9 cellular contexts compared by ENCODE assay signal in the genomic region with DNA sequence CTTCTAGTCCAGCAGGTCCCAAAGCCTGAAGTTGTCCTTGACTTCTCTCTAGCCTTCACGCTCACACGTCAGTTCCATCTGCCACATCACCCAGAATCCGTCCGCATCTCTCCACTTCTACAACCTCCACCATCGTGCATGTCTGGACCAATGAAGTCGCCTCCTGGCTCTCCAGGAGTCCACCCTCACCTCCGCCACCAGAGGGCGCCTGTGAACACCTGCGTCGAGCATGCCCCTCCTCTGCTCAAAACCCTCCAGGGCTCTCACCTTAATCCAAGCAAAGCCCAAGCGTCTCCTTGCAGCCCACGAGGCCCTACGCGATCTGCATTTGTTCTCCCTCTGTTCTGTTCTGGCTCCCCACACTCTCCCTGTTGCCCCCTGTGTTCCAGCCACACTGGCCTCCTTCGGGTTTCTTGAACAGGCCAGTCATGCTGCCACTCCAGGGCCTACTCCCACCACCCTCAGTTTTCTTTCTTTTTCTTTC. TPM values are rescaled to one million over a fixed set of nuclear protein-coding genes. Genes with fewer than 3 reads are reported as not detected.
DNase-seq lines count a peak whose midpoint lies in the region; ATAC-seq and TF ChIP-seq lines count a peak whose summit lies in the region.
"Had no signal": no experiment of that assay in that cellular context is flagged by ENCODE, and none has a peak within 500 bp of the region (broad histone marks: within the 10 kb centered on the region; RNA-seq: fewer than 3 reads in every experiment).

No MANE protein-coding gene starts in this region.

- DNase-seq in SIG-M5 treated with dmso at 0.1 percent for 504 hours (lab: John Stamatoyannopoulos, UW; ENCODE audit: unreplicated experiment): peak; percentile 76
- no peak for DNase-seq in SIG-M5 (lab: John Stamatoyannopoulos, UW)
- DNase-seq in NCI-H526 treated with DMSO at 0.1 percent for 48 hours (lab: John Stamatoyannopoulos, UW): peak; percentile 34
- DNase-seq in activated CD4-positive, alpha-beta T cell treated with anti-CD3 and anti-CD28 coated beads for 48 hours: peak; percentile 95
- no peak for DNase-seq in coronary artery (ENCODE audit: low spot score)
- peak; percentile 88 for DNase-seq in lung (ENCODE audit: low spot score)
- DNase-seq in stimulated activated CD8-positive, alpha-beta memory T cell treated with anti-CD3 and anti-CD28 coated beads, Interleukin-2, amount 100 ng/mL, for 1 hour (ENCODE audit: low read depth in 2 of 2): peak; percentile 77 to 85

- no peaks in the 10 kb centered on the region for H3K27me3 ChIP-seq in lung (ENCODE audit: control insufficient read depth, insufficient read depth)
- H3K27me3 ChIP-seq: BLaER1 treated with 17β-estradiol and CSF1 and Interleukin-3, amounts not matched to agents 10 nM and 100 nM had no signal

- ATAC-seq in HG03354 (IDR thresholded peaks at IDR 0.05; ENCODE audit: poor library complexity, severe bottlenecking, unreplicated experiment) (peak; percentile 79), lung (ENCODE audit: insufficient read depth, low FRiP score) (peak; percentile 85)

- H3K4me1 ChIP-seq in lung (ENCODE audit: control insufficient read depth in 2 of 2, insufficient read depth in 2 of 2, low read length in 2 of 2): peaks cover 0 to 3% of the 10 kb centered on the region in 2 donors

- H3K27ac ChIP-seq in coronary artery (no peak overlapping the region), lung (ENCODE audit: low read depth in 1 of 2, low read length in 1 of 2) (peak overlapping the region in 1 of 2 donors; percentile 52)
- H3K27ac ChIP-seq: BLaER1 treated with 17β-estradiol and CSF1 and Interleukin-3, amounts not matched to agents 10 nM and 100 nM had no signal

- H3K36me3 ChIP-seq in lung (ENCODE audit: control insufficient read depth in 2 of 2, insufficient read depth in 2 of 2, low read length in 2 of 2): peaks cover 0 to 8% of the 10 kb centered on the region in 2 donors
- H3K36me3 ChIP-seq: BLaER1 treated with 17β-estradiol and CSF1 and Interleukin-3, amounts not matched to agents 10 nM and 100 nM had no signal

- TF ChIP-seq CTCF in coronary artery (IDR thresholded peaks at IDR 0.05) (peak; percentile 67), lung (IDR thresholded peaks at IDR 0.05; ENCODE audit: control extremely low read depth, extremely low read depth) (peak; percentile 75)

- H3K4me3 ChIP-seq in coronary artery (no peak overlapping the region), lung (no peak overlapping the region)
- H3K4me3 ChIP-seq: BLaER1 treated with 17β-estradiol and CSF1 and Interleukin-3, amounts not matched to agents 10 nM and 100 nM had no signal

- WGBS in lung, 2 donors: 19 to 27% methylated on average over 15 of the region's 15 CpGs

- H3K9me3 ChIP-seq in lung (ENCODE audit: control insufficient read depth in 2 of 2, insufficient read depth in 1 of 2, low read length in 1 of 2): peaks cover 0 to 5% of the 10 kb centered on the region in 2 donors
- H3K9me3 ChIP-seq: BLaER1 treated with 17β-estradiol and CSF1 and Interleukin-3, amounts not matched to agents 10 nM and 100 nM had no signal

RNA-seq across cellular contexts. Expression of gene USHBP1, which starts 3.7 kb away (rescaled TPM):
- total RNA-seq in lung: 10 to 100 TPM; 11.8 to 12.3 TPM
- polyA plus RNA-seq in lung: 10 to 100 TPM in 1 of 2 donors, 1 to 10 TPM in 1; 6.2 to 11.4 TPM

RNA-seq across cellular contexts. Expression of gene BABAM1, which starts 6.4 kb away (rescaled TPM):
- total RNA-seq in lung: 10 to 100 TPM; 52.4 to 75.1 TPM
- 10 to 100 TPM; 61.8 to 65.1 TPM for polyA plus RNA-seq in lung

RNA-seq across cellular contexts. Expression of gene NR2F6, which starts 15.2 kb away (rescaled TPM):
- total RNA-seq in lung: 10 to 100 TPM; 26.1 to 65.5 TPM
- 10 to 100 TPM; 26.8 to 28.0 TPM for polyA plus RNA-seq in lung

RNA-seq across cellular contexts. Expression of gene ANKLE1, which starts 20.8 kb away (rescaled TPM):
- total RNA-seq in lung: 1 to 10 TPM in 1 of 2 donors, under 1 TPM in 1; 0.95 to 1.6 TPM
- polyA plus RNA-seq in lung: 1 to 10 TPM in 1 of 2 donors, under 1 TPM in 1; 0.43 to 1.1 TPM

RNA-seq across cellular contexts. Expression of gene OCEL1, which starts 34.9 kb away (rescaled TPM):
- total RNA-seq in lung: 10 to 100 TPM in 1 of 2 donors, 1 to 10 TPM in 1; 9.1 to 39.5 TPM
- 10 to 100 TPM; 19.4 to 31.1 TPM for polyA plus RNA-seq in lung

Comparison
In these comparisons a context has a peak if more than half of its experiments do, and no peak if none do; other contexts are left out.
1. DNase-seq: peak in SIG-M5 treated with dmso at 0.1 percent for 504 hours (single experiment), NCI-H526 treated with DMSO at 0.1 percent for 48 hours (single experiment), activated CD4-positive, alpha-beta T cell treated with anti-CD3 and anti-CD28 coated beads for 48 hours (single experiment), lung (single experiment) and stimulated activated CD8-positive, alpha-beta memory T cell treated with anti-CD3 and anti-CD28 coated beads, Interleukin-2, amount 100 ng/mL, for 1 hour (2 of 2); none in SIG-M5 (single experiment) and coronary artery (single experiment).